ENCODE assay signal across 16 cellular contexts in the genomic region with DNA sequence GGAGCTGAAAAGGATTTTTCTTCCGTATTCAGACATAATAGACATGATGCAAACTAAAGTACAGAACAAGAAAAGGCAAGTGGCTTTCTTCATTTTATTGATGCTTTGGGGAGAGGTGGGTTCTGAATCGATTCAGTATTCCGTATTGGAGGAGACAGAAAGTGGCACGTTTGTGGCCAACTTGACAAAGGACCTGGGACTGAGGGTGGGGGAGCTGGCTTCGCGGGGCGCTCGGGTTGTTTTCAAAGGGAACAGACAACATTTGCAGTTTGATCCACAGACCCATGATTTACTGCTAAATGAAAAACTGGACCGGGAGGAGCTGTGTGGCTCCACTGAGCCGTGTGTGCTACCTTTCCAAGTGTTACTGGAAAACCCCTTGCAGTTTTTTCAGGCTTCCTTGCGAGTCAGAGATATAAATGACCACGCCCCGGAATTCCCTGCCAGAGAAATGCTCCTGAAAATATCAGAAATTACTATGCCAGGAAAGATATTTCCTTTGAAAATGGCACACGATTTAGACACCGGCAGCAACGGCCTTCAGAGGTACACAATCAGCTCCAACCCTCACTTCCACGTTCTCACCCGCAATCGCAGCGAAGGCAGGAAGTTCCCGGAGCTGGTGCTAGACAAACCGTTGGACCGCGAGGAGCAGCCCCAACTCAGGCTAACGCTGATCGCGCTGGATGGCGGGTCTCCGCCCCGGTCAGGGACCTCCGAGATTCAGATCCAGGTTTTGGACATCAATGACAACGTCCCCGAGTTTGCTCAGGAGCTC. TPM values are rescaled to one million over a fixed set of nuclear protein-coding genes. Genes with fewer than 3 reads are reported as not detected.
A peak's percentile ranks its signal among the peaks of the same experiment; 100 is the strongest.
DNase-seq lines count a peak whose midpoint lies in the region; ATAC-seq and TF ChIP-seq lines count a peak whose summit lies in the region.
"Had no signal": no experiment of that assay in that cellular context is flagged by ENCODE, and none has a peak within 500 bp of the region (broad histone marks: within the 10 kb centered on the region; RNA-seq: fewer than 3 reads in every experiment).

No MANE protein-coding gene starts in this region.

- H3K4me2 ChIP-seq in mammary epithelial cell (ENCODE audit: insufficient read depth, low read depth, low read length) (peak overlapping the region; percentile 15), hepatocyte (no peak overlapping the region)

- H2AFZ ChIP-seq in mammary epithelial cell (ENCODE audit: low read depth, low read length) (peak overlapping the region; percentile 51), hepatocyte (no peak overlapping the region)

- H3K4me3 ChIP-seq in mammary epithelial cell (replicated peaks in 1 of 3; ENCODE audit: insufficient read depth in 1 of 3, low read depth in 2 of 3, low read length in 3 of 3), result peak overlapping the region; percentile 7 to 36 (median 18)
- peak overlapping the region; percentile 20 for H3K4me3 ChIP-seq in thoracic aorta
- no peak overlapping the region for H3K4me3 ChIP-seq in hepatocyte
- H3K4me3 ChIP-seq: cardiac muscle cell had no signal

- in situ Hi-C loops in mammary epithelial cell (cut with MboI; ENCODE audit: low sequenced_read_pairs in 2 of 2), result no loop called here

- H3K27me3 ChIP-seq in mammary epithelial cell (ENCODE audit: insufficient read depth, low read length) (no peaks in the 10 kb centered on the region), thoracic aorta (replicated peaks; ENCODE audit: insufficient read depth) (no peaks in the 10 kb centered on the region), hepatocyte (no peaks in the 10 kb centered on the region)
- H3K27me3 ChIP-seq: cardiac muscle cell had no signal

- TF ChIP-seq CTCF in mammary epithelial cell (conservative IDR thresholded peaks at IDR 0.05 in 1 of 2, IDR thresholded peaks at IDR 0.05 in 1 of 2; ENCODE audit: extremely low read depth in 1 of 2, insufficient read depth in 1 of 2, low read depth in 1 of 2, low read length in 2 of 2) (no peak), thoracic aorta (IDR thresholded peaks at IDR 0.05) (no peak), hepatocyte (IDR thresholded peaks at IDR 0.05; ENCODE audit: poor library complexity) (no peak)

- H3K9me3 ChIP-seq in mammary epithelial cell (replicated peaks; ENCODE audit: insufficient read depth, low read length) (peaks cover 3% of the 10 kb centered on the region), thoracic aorta (peaks cover 58% of the 10 kb centered on the region), hepatocyte (ENCODE audit: low read depth) (peaks cover 14% of the 10 kb centered on the region)

- no TSS peak for BruUV-seq in mammary epithelial cell (replicated peaks; lab: Mats Ljungman, UMichigan)

- no peak overlapping the region for H3K27ac ChIP-seq in mammary epithelial cell (ENCODE audit: insufficient read depth, low read depth, low read length)
- no peak overlapping the region for H3K27ac ChIP-seq in thoracic aorta
- H3K27ac ChIP-seq in hepatocyte, result no peak overlapping the region
- H3K27ac ChIP-seq: cardiac muscle cell, dorsolateral prefrontal cortex, gastrocnemius medialis had no signal

- H3K9me2 ChIP-seq in hepatocyte (replicated peaks; ENCODE audit: insufficient read depth), result no peaks in the 10 kb centered on the region

- ATAC-seq in Right ventricle myocardium inferior (no peak), left ventricle myocardium superior (no peak), thoracic aorta (ENCODE audit: insufficient number of reproducible peaks, low FRiP score, low read depth) (no peak)
- ATAC-seq: gastrocnemius medialis, HCT116 had no signal

- WGBS in mammary epithelial cell (ENCODE audit: low coverage, missing lambda C conversion rate), result 54% methylated on average over 26 of the region's 33 CpGs
- WGBS in hepatocyte (ENCODE audit: low lambda C conversion rate, missing lambda C conversion rate), result 96% methylated on average over 33 of the region's 33 CpGs

- H3K9ac ChIP-seq in mammary epithelial cell (ENCODE audit: insufficient read depth, low read length), result no peak overlapping the region

- CTCF ChIA-PET in mammary epithelial cell (lab: Charles Lee; ENCODE audit: low non-redundant PET), result no interaction called here

- dilution Hi-C loops in mammary epithelial cell (cut with HindIII; ENCODE audit: low sequenced_read_pairs), result no loop called here

- peak; percentile 68 for DNase-seq in Right ventricle myocardium inferior (ENCODE audit: missing footprints)
- no peak for DNase-seq in left ventricle myocardium superior
- DNase-seq in NCI-H2227 (lab: John Stamatoyannopoulos, UW; ENCODE audit: unreplicated experiment), result peak; percentile 24
- DNase-seq in mammary epithelial cell, result peak; percentile 3
- no peak for DNase-seq in thoracic aorta (ENCODE audit: low spot score)
- DNase-seq in EL, result no peak
- DNase-seq in hepatocyte (ENCODE audit: low spot score), result no peak
- DNase-seq in SW480 (ENCODE audit: low spot score), result no peak
- DNase-seq: activated CD4-positive, alpha-beta T cell treated with anti-CD3 and anti-CD28 coated beads for 1 hour; gastrocnemius medialis; NCI-H2029; stimulated activated CD8-positive, alpha-beta memory T cell treated with anti-CD3 and anti-CD28 coated beads, Interleukin-4, amount 100 ng/mL, for 48 hours had no signal

- H3K36me3 ChIP-seq in mammary epithelial cell (ENCODE audit: insufficient read depth, low read length), result no peaks in the 10 kb centered on the region
- no peaks in the 10 kb centered on the region for H3K36me3 ChIP-seq in thoracic aorta
- H3K36me3 ChIP-seq in hepatocyte (replicated peaks; ENCODE audit: insufficient read depth, low read depth), result no peaks in the 10 kb centered on the region
- H3K36me3 ChIP-seq: cardiac muscle cell, gastrocnemius medialis had no signal

- H4K20me1 ChIP-seq in mammary epithelial cell (ENCODE audit: insufficient read depth, low read length), result no peaks in the 10 kb centered on the region
- no peaks in the 10 kb centered on the region for H4K20me1 ChIP-seq in hepatocyte (ENCODE audit: insufficient read depth, poor library complexity, severe bottlenecking)

- H3K4me1 ChIP-seq in mammary epithelial cell (ENCODE audit: insufficient read depth, low read length) (no peaks in the 10 kb centered on the region), thoracic aorta (ENCODE audit: control insufficient read depth in 1 of 2, low read depth in 2 of 2) (no peaks in the 10 kb centered on the region), hepatocyte (ENCODE audit: insufficient read depth) (no peaks in the 10 kb centered on the region)
- H3K4me1 ChIP-seq: gastrocnemius medialis had no signal

- intact Hi-C loops in Right ventricle myocardium inferior (cut with DNase I) (no loop called here), left ventricle myocardium superior (cut with micrococcal nuclease) (no loop called here), mammary epithelial cell (cut with micrococcal nuclease) (no loop called here)

- H3K79me2 ChIP-seq in mammary epithelial cell (ENCODE audit: insufficient read depth, low read length), result no peaks in the 10 kb centered on the region
- no peaks in the 10 kb centered on the region for H3K79me2 ChIP-seq in hepatocyte

RNA-seq across cellular contexts. Expression of a gene that starts 0.5 kb away (rescaled TPM):
- total RNA-seq in Right ventricle myocardium inferior, result 0.51 TPM
- total RNA-seq in left ventricle myocardium superior, result 0.32 TPM
- total RNA-seq in mammary epithelial cell, result under 1 TPM in 1 of 2 donors, not detected in 1; 0.33 TPM
- 0.46 TPM for polyA plus RNA-seq in mammary epithelial cell
- polyA minus RNA-seq in mammary epithelial cell, result not detected
- total RNA-seq in thoracic aorta, result 1 to 10 TPM; 3.2 to 3.8 TPM
- 0.56 and 1.1 TPM in 2 replicates for total RNA-seq in hepatocyte
- polyA plus RNA-seq in hepatocyte, result not detected in 2 replicates
- total RNA-seq: activated T-helper 2 cell treated with anti-CD3 and anti-CD28 coated beads, Interferon-gamma antibody, Interleukin-2, Interleukin-4, amounts not matched to agents 10 μg/mL and 5 μg/mL and 100 μg/mL, durations not matched to agents 14 hours and 24 hours and 36 hours had no signal

RNA-seq across cellular contexts. Expression of a gene that starts 15.4 kb away (rescaled TPM):
- total RNA-seq in Right ventricle myocardium inferior (1.6 TPM), left ventricle myocardium superior (3.1 TPM), mammary epithelial cell (under 1 TPM; 0.12 to 0.33 TPM), thoracic aorta (10 to 100 TPM in 1 of 2 donors, 1 to 10 TPM in 1; 4.8 to 11.0 TPM), hepatocyte (7.0 TPM in 2 replicates)
- polyA plus RNA-seq in mammary epithelial cell (0.02 TPM), hepatocyte (6.2 and 6.4 TPM in 2 replicates)
- polyA minus RNA-seq in mammary epithelial cell, result not detected
- total RNA-seq: activated T-helper 2 cell treated with anti-CD3 and anti-CD28 coated beads, Interferon-gamma antibody, Interleukin-2, Interleukin-4, amounts not matched to agents 10 μg/mL and 5 μg/mL and 100 μg/mL, durations not matched to agents 14 hours and 24 hours and 36 hours had no signal

RNA-seq across cellular contexts. Expression of a gene that starts 22.0 kb away (rescaled TPM):
- total RNA-seq in Right ventricle myocardium inferior, result 0.87 TPM
- 0.77 TPM for total RNA-seq in left ventricle myocardium superior
- total RNA-seq in mammary epithelial cell, result under 1 TPM; 0.14 to 0.67 TPM
- 0.01 TPM for polyA plus RNA-seq in mammary epithelial cell
- polyA minus RNA-seq in mammary epithelial cell, result not detected
- 1 to 10 TPM; 4.2 to 7.1 TPM for total RNA-seq in thoracic aorta
- total RNA-seq in hepatocyte, result 0.48 and 0.53 TPM in 2 replicates
- 0.51 and 0.56 TPM in 2 replicates for polyA plus RNA-seq in hepatocyte
- total RNA-seq: activated T-helper 2 cell treated with anti-CD3 and anti-CD28 coated beads, Interferon-gamma antibody, Interleukin-2, Interleukin-4, amounts not matched to agents 10 μg/mL and 5 μg/mL and 100 μg/mL, durations not matched to agents 14 hours and 24 hours and 36 hours had no signal

RNA-seq across cellular contexts. Expression of a gene that starts 27.2 kb away (rescaled TPM):
- 2.2 TPM for total RNA-seq in Right ventricle myocardium inferior
- 1.8 TPM for total RNA-seq in left ventricle myocardium superior
- under 1 TPM; 0.17 to 0.40 TPM for total RNA-seq in mammary epithelial cell
- polyA plus RNA-seq in mammary epithelial cell, result 0.03 TPM
- polyA minus RNA-seq in mammary epithelial cell, result not detected
- total RNA-seq in thoracic aorta, result 1 to 10 TPM in 1 of 2 donors, under 1 TPM in 1; 0.95 to 1.7 TPM
- total RNA-seq in hepatocyte, result 0.24 and 0.63 TPM in 2 replicates
- 0.17 and 0.75 TPM in 2 replicates for polyA plus RNA-seq in hepatocyte
- total RNA-seq: activated T-helper 2 cell treated with anti-CD3 and anti-CD28 coated beads, Interferon-gamma antibody, Interleukin-2, Interleukin-4, amounts not matched to agents 10 μg/mL and 5 μg/mL and 100 μg/mL, durations not matched to agents 14 hours and 24 hours and 36 hours had no signal

RNA-seq across cellular contexts. Expression of a gene that starts 28.8 kb away (rescaled TPM):
- 1.5 TPM for total RNA-seq in Right ventricle myocardium inferior
- total RNA-seq in left ventricle myocardium superior, result 1.5 TPM
- 1 to 10 TPM in 1 of 2 donors, under 1 TPM in 1; 0.12 to 1.5 TPM for total RNA-seq in mammary epithelial cell
- 0.05 TPM for polyA plus RNA-seq in mammary epithelial cell
- not detected for polyA minus RNA-seq in mammary epithelial cell
- total RNA-seq in thoracic aorta, result 10 to 100 TPM in 1 of 2 donors, 1 to 10 TPM in 1; 2.8 to 14.5 TPM
- 1.9 and 2.5 TPM in 2 replicates for total RNA-seq in hepatocyte
- polyA plus RNA-seq in hepatocyte, result 0.29 and 0.94 TPM in 2 replicates
- total RNA-seq: activated T-helper 2 cell treated with anti-CD3 and anti-CD28 coated beads, Interferon-gamma antibody, Interleukin-2, Interleukin-4, amounts not matched to agents 10 μg/mL and 5 μg/mL and 100 μg/mL, durations not matched to agents 14 hours and 24 hours and 36 hours had no signal

Comparison
In these comparisons a context has a peak if more than half of its experiments do, and no peak if none do; other contexts are left out.
1. DNase-seq: peak in Right ventricle myocardium inferior (single experiment), NCI-H2227 (single experiment) and mammary epithelial cell (single experiment); none in left ventricle myocardium superior (single experiment), thoracic aorta (single experiment), EL (single experiment), hepatocyte (single experiment) and SW480 (single experiment).